In genomic region chr6:169530762-169531143, GRCh38 we compare ENCODE assay signal across 12 cellular contexts.
DNase-seq lines count a peak whose midpoint lies in the region; ATAC-seq and TF ChIP-seq lines count a peak whose summit lies in the region.
"Had no signal": no experiment of that assay in that cellular context is flagged by ENCODE, and none has a peak within 500 bp of the region (broad histone marks: within the 10 kb centered on the region; RNA-seq: fewer than 3 reads in every experiment).

No MANE protein-coding gene starts in this region.

- WGBS in right lobe of liver (ENCODE audit: insufficient coverage, low coverage, low lambda C conversion rate, missing lambda C conversion rate) = 80% methylated on average over 1 of the region's 1 CpG
- 65 to 67% methylated on average over 1 of the region's 1 CpG for WGBS in transverse colon (ENCODE audit: low coverage in 1 of 2), 2 donors

- intact Hi-C loops in activated CD8-positive, alpha-beta T cell treated with anti-CD3 and anti-CD28 coated beads for 36 hours (cut with micrococcal nuclease) = no loop called here
- intact Hi-C loops in right lobe of liver (cut with DNase I) = no loop called here
- intact Hi-C loops in transverse colon (cut with DNase I; ENCODE audit: low total_unique reads) = no loop called here

- CTCF ChIA-PET in activated naive CD4-positive, alpha-beta T cell treated with anti-CD3 and anti-CD28 coated beads, Interleukin-2, amount 10 ng/mL, durations not matched to agents 7 days and 5 days (lab: Charles Lee) = no interaction called here
- CTCF ChIA-PET in activated CD8-positive, alpha-beta T cell treated with anti-CD3 and anti-CD28 coated beads for 36 hours (lab: Charles Lee) = no interaction called here

- no peaks in the 10 kb centered on the region for H3K36me3 Mint-ChIP-seq in activated naive CD4-positive, alpha-beta T cell treated with anti-CD3 and anti-CD28 coated beads, Interleukin-2, amount 10 ng/mL, durations not matched to agents 7 days and 5 days
- H3K36me3 Mint-ChIP-seq in activated CD8-positive, alpha-beta T cell treated with anti-CD3 and anti-CD28 coated beads for 36 hours (ENCODE audit: low read depth) = peaks cover 13% of the 10 kb centered on the region

- no peak for TF ChIP-seq CTCF in activated CD8-positive, alpha-beta T cell treated with anti-CD3 and anti-CD28 coated beads for 36 hours (IDR thresholded peaks at IDR 0.05)
- TF ChIP-seq CTCF in right lobe of liver (IDR thresholded peaks at IDR 0.05) = no peak
- no peak for TF ChIP-seq CTCF in transverse colon (IDR thresholded peaks at IDR 0.05)

- H3K4me3 Mint-ChIP-seq in activated naive CD4-positive, alpha-beta T cell treated with anti-CD3 and anti-CD28 coated beads, Interleukin-2, amount 10 ng/mL, durations not matched to agents 7 days and 5 days = peak overlapping the region; percentile 18
- H3K4me3 Mint-ChIP-seq in activated CD8-positive, alpha-beta T cell treated with anti-CD3 and anti-CD28 coated beads for 36 hours = peak overlapping the region; percentile 37

- H3K4me1 ChIP-seq in right lobe of liver (peaks cover 0 to 14% (median 5%) of the 10 kb centered on the region in 4 donors), transverse colon (peaks cover 8 to 26% (median 14%) of the 10 kb centered on the region in 4 donors)

- TF ChIP-seq POLR2A in right lobe of liver (IDR thresholded peaks at IDR 0.05) (no peak), transverse colon (IDR thresholded peaks at IDR 0.05) (no peak)

- in situ Hi-C loops in transverse colon (cut with MboI; ENCODE audit: low pct_ligation_motif_present in 1 of 4, low pct_unique_long_range_greater_than_20kb in 1 of 4, low sequenced_read_pairs in 3 of 4) = no loop called here

- H3K4me1 Mint-ChIP-seq in activated naive CD4-positive, alpha-beta T cell treated with anti-CD3 and anti-CD28 coated beads, Interleukin-2, amount 10 ng/mL, durations not matched to agents 7 days and 5 days = peaks cover 16% of the 10 kb centered on the region
- H3K4me1 Mint-ChIP-seq in activated CD8-positive, alpha-beta T cell treated with anti-CD3 and anti-CD28 coated beads for 36 hours (ENCODE audit: low read depth) = peaks cover 17% of the 10 kb centered on the region

- H3K36me3 ChIP-seq in right lobe of liver = no peaks in the 10 kb centered on the region
- H3K36me3 ChIP-seq in transverse colon = no peaks in the 10 kb centered on the region

- H3K27ac Mint-ChIP-seq in activated naive CD4-positive, alpha-beta T cell treated with anti-CD3 and anti-CD28 coated beads, Interleukin-2, amount 10 ng/mL, durations not matched to agents 7 days and 5 days = peak overlapping the region; percentile 29
- H3K27ac Mint-ChIP-seq in activated CD8-positive, alpha-beta T cell treated with anti-CD3 and anti-CD28 coated beads for 36 hours = peak overlapping the region; percentile 74

- H3K27me3 ChIP-seq in right lobe of liver (no peaks in the 10 kb centered on the region), transverse colon (no peaks in the 10 kb centered on the region)

- H3K9me3 ChIP-seq in right lobe of liver (peaks cover 0 to 1% (median 0%) of the 10 kb centered on the region in 4 donors), transverse colon (peaks cover 8 to 9% of the 10 kb centered on the region in 2 donors)

- POLR2A ChIA-PET in activated CD8-positive, alpha-beta T cell treated with anti-CD3 and anti-CD28 coated beads for 36 hours (lab: Charles Lee) = interaction anchor here (0.6 kb wide), 1 partner anchor 83 kb away, joined by 5 read pairs; no protein-coding TSS in a partner anchor

- peaks cover 10% of the 10 kb centered on the region for H3K9me3 Mint-ChIP-seq in activated naive CD4-positive, alpha-beta T cell treated with anti-CD3 and anti-CD28 coated beads, Interleukin-2, amount 10 ng/mL, durations not matched to agents 7 days and 5 days
- peaks cover 17% of the 10 kb centered on the region for H3K9me3 Mint-ChIP-seq in activated CD8-positive, alpha-beta T cell treated with anti-CD3 and anti-CD28 coated beads for 36 hours

- H3K27ac ChIP-seq in right lobe of liver (peak overlapping the region; percentile 41 to 54 (median 54)), transverse colon (peak overlapping the region; percentile 8 to 75 (median 66))
- H3K27ac ChIP-seq: epithelial cell of prostate had no signal

- H3K27me3 Mint-ChIP-seq in activated naive CD4-positive, alpha-beta T cell treated with anti-CD3 and anti-CD28 coated beads, Interleukin-2, amount 10 ng/mL, durations not matched to agents 7 days and 5 days = no peaks in the 10 kb centered on the region
- H3K27me3 Mint-ChIP-seq in activated CD8-positive, alpha-beta T cell treated with anti-CD3 and anti-CD28 coated beads for 36 hours = no peaks in the 10 kb centered on the region

- H3K4me3 ChIP-seq in right lobe of liver (no peak overlapping the region), transverse colon (no peak overlapping the region)
- H3K4me3 ChIP-seq: skin epidermis had no signal

- no peak for TF ChIP-seq EP300 in transverse colon (IDR thresholded peaks at IDR 0.05; ENCODE audit: low read depth)

- ATAC-seq in activated CD8-positive, alpha-beta T cell treated with anti-CD3 and anti-CD28 coated beads for 36 hours = peak; percentile 80
- ATAC-seq in right lobe of liver = peak in 3 of 4 donors; percentile 9 to 43 (median 15)

- DNase-seq in activated naive CD4-positive, alpha-beta T cell treated with anti-CD3 and anti-CD28 coated beads, Interleukin-2, amount 10 ng/mL, durations not matched to agents 7 days and 5 days = peak; percentile 32
- DNase-seq in activated naive CD4-positive, alpha-beta T cell treated with anti-CD3 and anti-CD28 coated beads, Interleukin-2, amount 50 U/mL, for 16 hours = no peak
- peak; percentile 67 for DNase-seq in activated CD8-positive, alpha-beta T cell treated with anti-CD3 and anti-CD28 coated beads for 36 hours
- DNase-seq in right lobe of liver = no peak
- DNase-seq in transverse colon = no peak
- no peak for DNase-seq in amygdala (lab: John Stamatoyannopoulos, UW)
- DNase-seq in NCI-H2029 treated with DMSO at 0.1 percent for 48 hours (lab: John Stamatoyannopoulos, UW) = no peak
- no peak for DNase-seq in cerebellar cortex (ENCODE audit: low spot score)
- DNase-seq: AML-193, KG1 had no signal

Comparison
In these comparisons a context has a peak if more than half of its experiments do, and no peak if none do; other contexts are left out.
1. DNase-seq: peak in activated naive CD4-positive, alpha-beta T cell treated with anti-CD3 and anti-CD28 coated beads, Interleukin-2, amount 10 ng/mL, durations not matched to agents 7 days and 5 days (single experiment) and activated CD8-positive, alpha-beta T cell treated with anti-CD3 and anti-CD28 coated beads for 36 hours (single experiment); none in activated naive CD4-positive, alpha-beta T cell treated with anti-CD3 and anti-CD28 coated beads, Interleukin-2, amount 50 U/mL, for 16 hours (single experiment), right lobe of liver (0 of 3), transverse colon (single experiment), amygdala (0 of 56), NCI-H2029 treated with DMSO at 0.1 percent for 48 hours (single experiment) and cerebellar cortex (single experiment).